ENCODE assay signal across 8 cellular contexts in the genomic region with DNA sequence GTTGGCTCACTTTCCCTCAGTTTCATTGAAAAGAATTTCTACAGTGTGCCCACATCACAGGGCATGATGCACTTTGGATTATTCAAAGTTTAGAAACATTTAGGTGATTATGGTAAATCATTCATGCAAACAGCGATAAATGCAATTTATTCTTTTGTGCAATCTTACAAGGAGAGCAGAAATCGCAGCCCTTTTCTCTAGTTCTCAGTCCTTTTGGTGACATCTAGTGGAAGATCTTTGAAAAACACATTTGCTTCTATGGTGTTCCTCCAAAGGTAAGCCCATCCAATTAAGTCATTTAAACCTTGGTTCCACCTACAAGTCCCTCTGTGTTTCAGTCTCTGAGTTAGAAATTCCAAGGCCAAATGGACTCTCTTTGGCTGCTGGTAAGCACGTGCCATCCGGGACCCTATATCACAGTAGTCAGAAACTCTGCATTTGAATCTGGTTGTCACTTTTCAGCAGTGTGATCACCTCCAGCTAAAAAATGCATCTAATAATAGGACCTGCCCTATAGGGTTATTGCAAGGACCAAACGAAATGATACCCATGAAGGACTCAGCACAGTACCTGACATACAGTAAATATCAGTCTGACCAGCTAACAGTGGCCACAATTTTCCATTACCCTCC.
DNase-seq lines count a peak whose midpoint lies in the region; ATAC-seq, FAIRE-seq and TF ChIP-seq lines count a peak whose summit lies in the region.

No MANE protein-coding gene starts in this region.

- H3K4me3 ChIP-seq in A549 = no peak overlapping the region
- H3K4me3 ChIP-seq in upper lobe of right lung = no peak overlapping the region

- ATAC-seq in A549 = peak; percentile 49 to 61; a peak in 4 of 6 replicates
- no peak for ATAC-seq in upper lobe of right lung
- no peak for ATAC-seq in HG02852 (IDR thresholded peaks at IDR 0.05; ENCODE audit: unreplicated experiment)

- peak; percentile 81 to 91 for TF ChIP-seq RAD21 in A549 (conservative IDR thresholded peaks at IDR 0.05 in 1 of 2, IDR thresholded peaks at IDR 0.05 in 1 of 2)

- H3K9me3 ChIP-seq in A549 = no peaks in the 10 kb centered on the region
- H3K9me3 ChIP-seq in upper lobe of right lung = no peaks in the 10 kb centered on the region

- no peak for TF ChIP-seq POLR2A in A549 (IDR thresholded peaks at IDR 0.05; ENCODE audit: low read length)

- peak; percentile 54 for FAIRE-seq in A549 (lab: Jason Lieb, UNC)

- CTCF ChIA-PET in A549 (lab: Yijun Ruan, JAX) = interaction anchor here (0.6 to 16.1 kb wide), 33 partner anchors 10 to 416 kb away, joined by 3 to 99 read pairs (median 4); no protein-coding TSS in a partner anchor

- DNase-seq in A549 (ENCODE audit: low read depth in 1 of 2, low spot score in 1 of 2) = peak; percentile 68 to 90
- DNase-seq in GDM1 (lab: John Stamatoyannopoulos, UW) = peak; percentile 21
- peak; percentile 18 for DNase-seq in NCI-H146 (lab: John Stamatoyannopoulos, UW)
- peak; percentile 75 for DNase-seq in amniotic stem cell (lab: John Stamatoyannopoulos, UW)
- DNase-seq in inferior parietal cortex (ENCODE audit: extremely low spot score) = peak; percentile 80
- DNase-seq in upper lobe of right lung = no peak
- DNase-seq in activated CD4-positive, alpha-beta T cell treated with anti-CD3 and anti-CD28 coated beads, Interleukin-2, amount 50 U/mL, for 48 hours = no peak

- H3K27ac ChIP-seq in A549 (0 out of 6 replicates have a peak overlapping the region, but pooled peaks of 1 of the 2 experiments have one; percentile 20), upper lobe of right lung (no peak overlapping the region)

- POLR2A ChIA-PET in A549 (lab: Yijun Ruan, JAX) = no interaction called here

- WGBS in A549 (ENCODE audit: missing lambda C conversion rate) = 6% methylated on average over 5 of the region's 5 CpGs

- H3K36me3 ChIP-seq in upper lobe of right lung = peaks cover 54% of the 10 kb centered on the region

- no peaks in the 10 kb centered on the region for H3K27me3 ChIP-seq in upper lobe of right lung

- TF ChIP-seq EP300 in A549 (IDR thresholded peaks at IDR 0.05) = no peak

- no peak overlapping the region for H3K4me2 ChIP-seq in A549

- no peaks in the 10 kb centered on the region for H3K4me1 ChIP-seq in A549
- no peaks in the 10 kb centered on the region for H3K4me1 ChIP-seq in upper lobe of right lung

- intact Hi-C loops in upper lobe of right lung (cut with DNase I) = no loop called here

- TF ChIP-seq CTCF in A549 (IDR thresholded peaks at IDR 0.05) (peak; percentile 81), upper lobe of right lung (IDR thresholded peaks at IDR 0.05) (peak; percentile 47)

TF ChIP-seq in A549, 52 proteins besides CTCF, POLR2A, EP300 and RAD21:
- TF ChIP-seq SMC3 (IDR thresholded peaks at IDR 0.05) = peak; percentile 83
- TF ChIP-seq FOSL2 (IDR thresholded peaks at IDR 0.05) = no peak
- TF ChIP-seq FOSL2 (CRISPR knock-in tag; IDR thresholded peaks at IDR 0.05) = no peak

Comparison
In these comparisons a context has a peak if more than half of its experiments do, and no peak if none do; other contexts are left out.
1. ATAC-seq: peak in A549 (2 of 2); none in upper lobe of right lung (single experiment) and HG02852 (single experiment).
2. DNase-seq: peak in A549 (2 of 2), GDM1 (single experiment), NCI-H146 (single experiment), amniotic stem cell (single experiment) and inferior parietal cortex (single experiment); none in upper lobe of right lung (single experiment) and activated CD4-positive, alpha-beta T cell treated with anti-CD3 and anti-CD28 coated beads, Interleukin-2, amount 50 U/mL, for 48 hours (0 of 2).